In genomic region chr4:40699648-40700047, GRCh38 we compare ENCODE assay signal across 1 cellular context.
TF ChIP-seq lines count a peak whose summit lies in the region.

No MANE protein-coding gene starts in this region.

TF ChIP-seq in GM12878, 131 proteins besides CTCF, POLR2A, EP300 and RAD21:
- TF ChIP-seq JUNB (IDR thresholded peaks at IDR 0.05) (peak; percentile 29; the same call in 1 of the 2 replicates), STAT1 (conservative IDR thresholded peaks at IDR 0.05) (no peak), SUZ12 (IDR thresholded peaks at IDR 0.05; ENCODE audit: unreplicated experiment) (no peak), IRF3 (IDR thresholded peaks at IDR 0.05) (no peak), IKZF2 (IDR thresholded peaks at IDR 0.05) (peak in 1 of 2 experiments; percentile 16; a peak in 1 of 4 replicates), RUNX3 (IDR thresholded peaks at IDR 0.05; ENCODE audit: low read length) (peak; percentile 49; the same call in 1 of the 2 replicates)
